Comparison of ENCODE assay signal across 8 cellular contexts in the genomic region with DNA sequence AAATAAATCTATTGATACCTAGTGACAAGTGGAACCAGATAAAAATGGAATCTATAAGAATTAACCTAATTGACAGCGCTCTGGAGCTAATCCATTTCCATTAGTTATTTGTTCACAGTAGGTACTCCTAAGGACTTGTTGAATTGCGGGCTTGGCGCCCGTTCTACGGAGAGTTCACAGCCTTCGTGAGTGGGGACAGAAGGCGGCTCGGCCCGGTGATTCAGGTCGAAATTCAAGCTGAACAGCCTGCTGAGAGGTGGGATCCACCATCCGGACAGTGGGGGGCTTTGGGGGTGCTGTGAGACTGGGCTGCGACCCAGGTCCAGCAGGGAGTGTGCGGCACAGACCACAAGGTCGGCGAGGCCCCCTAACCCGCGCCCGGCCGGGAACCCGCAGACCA. TPM values are rescaled to one million over a fixed set of nuclear protein-coding genes. Genes with fewer than 3 reads are reported as not detected.
DNase-seq lines count a peak whose midpoint lies in the region; ATAC-seq and TF ChIP-seq lines count a peak whose summit lies in the region.

No MANE protein-coding gene starts in this region.

- H3K27ac Mint-ChIP-seq in CD8-positive, alpha-beta T cell: peak overlapping the region; percentile 92
- peak overlapping the region; percentile 87 for H3K27ac Mint-ChIP-seq in mesothelial cell of epicardium

- H3K36me3 ChIP-seq in CD8-positive, alpha-beta T cell (ENCODE audit: insufficient read depth, low read length): no peaks in the 10 kb centered on the region
- H3K36me3 ChIP-seq in SJSA1: peaks cover 13% of the 10 kb centered on the region
- H3K36me3 ChIP-seq in transverse colon: no peaks in the 10 kb centered on the region

- no peaks in the 10 kb centered on the region for H3K27me3 ChIP-seq in CD8-positive, alpha-beta T cell (ENCODE audit: insufficient read depth, low read length)
- H3K27me3 ChIP-seq in SJSA1 (replicated peaks) (peaks cover 3% of the 10 kb centered on the region; the same call in 1 of the 2 replicates), transverse colon (no peaks in the 10 kb centered on the region)

- no peak for TF ChIP-seq EP300 in transverse colon (IDR thresholded peaks at IDR 0.05; ENCODE audit: low read depth)

- no peaks in the 10 kb centered on the region for H3K9me3 Mint-ChIP-seq in CD8-positive, alpha-beta T cell
- H3K9me3 Mint-ChIP-seq in mesothelial cell of epicardium: no peaks in the 10 kb centered on the region

- peak overlapping the region; percentile 95 for H3K4me3 Mint-ChIP-seq in CD8-positive, alpha-beta T cell
- peak overlapping the region; percentile 84 for H3K4me3 Mint-ChIP-seq in mesothelial cell of epicardium

- POLR2A ChIA-PET in CD8-positive, alpha-beta T cell (lab: Charles Lee): interaction anchor here (1.5 to 4.2 kb wide), 5 partner anchors 13 to 764 kb away, joined by 3 to 60 read pairs (median 6); partner anchors contain the start of genes RPL14 and ULK4

- H3K4me3 ChIP-seq in CD8-positive, alpha-beta T cell (ENCODE audit: low read depth, low read length): peak overlapping the region; percentile 95
- H3K4me3 ChIP-seq in SJSA1 (peak overlapping the region; percentile 95), transverse colon (peak overlapping the region; percentile 64 to 97 (median 85))

- in situ Hi-C loops in transverse colon (cut with MboI; ENCODE audit: low pct_ligation_motif_present in 1 of 4, low pct_unique_long_range_greater_than_20kb in 1 of 4, low sequenced_read_pairs in 3 of 4): loop anchor here in 1 of 4 donors (25.0 kb wide), 1 partner anchor 611 kb away; no protein-coding TSS in a partner anchor

- H3K4me1 Mint-ChIP-seq in CD8-positive, alpha-beta T cell (ENCODE audit: low read depth): peaks cover 31% of the 10 kb centered on the region
- peaks cover 31% of the 10 kb centered on the region for H3K4me1 Mint-ChIP-seq in mesothelial cell of epicardium

- H3K4me1 ChIP-seq in CD8-positive, alpha-beta T cell (ENCODE audit: insufficient read depth, low read length): peaks cover 33% of the 10 kb centered on the region
- H3K4me1 ChIP-seq in SJSA1 (replicated peaks) (peaks cover 27% of the 10 kb centered on the region), transverse colon (peaks cover 9 to 27% (median 18%) of the 10 kb centered on the region in 4 donors)

- no peak for TF ChIP-seq CTCF in CD8-positive, alpha-beta T cell (IDR thresholded peaks at IDR 0.05)
- TF ChIP-seq CTCF in mesothelial cell of epicardium (IDR thresholded peaks at IDR 0.05; ENCODE audit: unreplicated experiment): no peak
- TF ChIP-seq CTCF in transverse colon (IDR thresholded peaks at IDR 0.05): no peak

- peak overlapping the region; percentile 88 for H3K27ac ChIP-seq in CD8-positive, alpha-beta T cell (ENCODE audit: low read depth, low read length)
- H3K27ac ChIP-seq in SJSA1 (peak overlapping the region; percentile 95), transverse colon (peak overlapping the region; percentile 94 to 100 (median 96))

- 15 to 25% methylated on average over 1 to 20 of the region's 20 CpGs for WGBS in transverse colon (ENCODE audit: low coverage in 1 of 2), 2 donors

- CTCF ChIA-PET in CD8-positive, alpha-beta T cell (lab: Charles Lee): interaction anchor here (1.4 to 1.7 kb wide), 3 partner anchors 18 to 618 kb away, joined by 3 to 6 read pairs (median 4); no protein-coding TSS in a partner anchor

- H3K9me3 ChIP-seq in CD8-positive, alpha-beta T cell (ENCODE audit: low read length): no peaks in the 10 kb centered on the region
- H3K9me3 ChIP-seq in SJSA1 (replicated peaks) (no peaks in the 10 kb centered on the region), transverse colon (no peaks in the 10 kb centered on the region)

- H3K27me3 Mint-ChIP-seq in CD8-positive, alpha-beta T cell (ENCODE audit: low read depth): no peaks in the 10 kb centered on the region
- no peaks in the 10 kb centered on the region for H3K27me3 Mint-ChIP-seq in mesothelial cell of epicardium (ENCODE audit: low read depth)

- peaks cover 7% of the 10 kb centered on the region for H3K36me3 Mint-ChIP-seq in CD8-positive, alpha-beta T cell
- no peaks in the 10 kb centered on the region for H3K36me3 Mint-ChIP-seq in mesothelial cell of epicardium

- no peak for TF ChIP-seq POLR2A in transverse colon (IDR thresholded peaks at IDR 0.05)

- DNase-seq in CD8-positive, alpha-beta T cell: peak in 2 of 7 experiments; percentile 24 to 31
- DNase-seq in SJSA1 (ENCODE audit: low read depth in 1 of 2, low spot score in 2 of 2) (no peak), dermis blood vessel endothelial cell (peak; percentile 55), mesothelial cell of epicardium (ENCODE audit: low spot score in 2 of 2, unreplicated experiment in 2 of 2) (no peak), transverse colon (peak; percentile 42), dedifferentiated amniotic fluid mesenchymal stem cell (ENCODE audit: extremely low spot score) (no peak), T-helper 9 cell (no peak)

- ATAC-seq in CD8-positive, alpha-beta T cell: no peak
- ATAC-seq in HG02571 (IDR thresholded peaks at IDR 0.05; ENCODE audit: unreplicated experiment): peak; percentile 7

- intact Hi-C loops in CD8-positive, alpha-beta T cell (cut with DNase I, micrococcal nuclease): loop anchor here (2.0 to 5.0 kb wide), 6 partner anchors 82 to 1304 kb away; partner anchors contain the start of genes RPL14 (in 1 of the 2), ULK4 (in 1 of the 2) and VIPR1 (in 1 of the 2)
- intact Hi-C loops in transverse colon (cut with DNase I; ENCODE audit: low total_unique reads): no loop called here

RNA-seq across cellular contexts. Expression of gene CTNNB1, which starts 0.8 kb away (rescaled TPM):
- 100 to 1,000 TPM; 206 to 225 TPM for total RNA-seq in CD8-positive, alpha-beta T cell
- 501 and 574 TPM in 2 replicates for total RNA-seq in SJSA1 (2014; rRNA removed; shearing (Covaris generic))
- 1,367 and 1,954 TPM in 2 replicates for total RNA-seq in dermis blood vessel endothelial cell
- total RNA-seq in mesothelial cell of epicardium: 534 to 545 TPM (median 537 TPM) in 3 replicates
- total RNA-seq in transverse colon: 100 to 1,000 TPM; 290 to 527 (median 414) TPM

Comparison
In these comparisons a context has a peak if more than half of its experiments do, and no peak if none do; other contexts are left out.
1. DNase-seq: peak in dermis blood vessel endothelial cell (single experiment) and transverse colon (single experiment); none in SJSA1 (0 of 2), mesothelial cell of epicardium (0 of 2), dedifferentiated amniotic fluid mesenchymal stem cell (single experiment) and T-helper 9 cell (single experiment).
2. Peak in every context shown above with its lines, with median percentiles within 50 percentile points of each other: H3K27ac ChIP-seq and H3K4me3 ChIP-seq.